Comparison of ENCODE assay signal across 8 cellular contexts in the genomic region with DNA sequence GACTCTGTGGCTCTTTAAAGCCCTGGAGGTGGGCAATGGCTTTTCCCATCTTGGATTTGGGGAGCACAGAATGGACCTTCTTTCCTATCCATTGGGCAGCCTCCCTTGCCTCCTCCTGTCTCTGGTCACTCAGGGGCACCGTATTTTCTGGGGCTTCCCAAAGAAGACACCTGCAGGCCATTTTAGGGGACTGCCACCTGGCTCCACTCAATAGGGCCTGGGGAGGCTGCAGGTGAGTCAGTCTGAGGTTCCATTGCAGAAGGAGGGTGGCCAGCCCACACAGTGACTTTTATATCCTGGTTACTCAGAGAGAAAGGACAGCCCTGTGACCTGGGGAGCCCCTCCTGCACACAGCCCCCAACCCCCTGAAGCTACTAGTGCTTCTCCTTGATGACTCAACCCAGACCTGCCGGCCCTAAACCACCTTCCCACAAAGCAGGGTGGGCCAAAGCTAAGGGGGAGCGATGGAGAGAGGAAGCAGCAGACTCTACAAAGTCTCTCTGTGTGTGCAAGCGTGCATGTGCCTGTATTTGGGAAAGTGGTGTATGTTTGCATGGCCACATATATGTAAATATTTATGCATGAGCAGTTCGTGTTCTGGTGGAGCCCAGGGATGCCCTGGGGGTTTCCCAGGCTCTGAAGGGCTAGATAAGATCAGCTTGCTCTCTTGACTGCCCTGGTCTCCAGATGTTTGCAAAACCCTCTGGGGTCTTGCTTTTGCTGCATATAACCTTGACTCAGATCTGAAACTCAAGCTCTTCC. TPM values are rescaled to one million over a fixed set of nuclear protein-coding genes. Genes with fewer than 3 reads are reported as not detected.
DNase-seq lines count a peak whose midpoint lies in the region; ATAC-seq and TF ChIP-seq lines count a peak whose summit lies in the region.

No MANE protein-coding gene starts in this region.

- POLR2A ChIA-PET in GM10248 (lab: Yijun Ruan, JAX): interaction anchor here (0.8 to 1.0 kb wide), 3 partner anchors 36 to 39 kb away, joined by 3 to 4 read pairs (median 4); no protein-coding TSS in a partner anchor

- intact Hi-C loops in ascending aorta (cut with DNase I): no loop called here
- intact Hi-C loops in vagina (cut with DNase I): no loop called here

- no peaks in the 10 kb centered on the region for H3K27me3 ChIP-seq in ascending aorta
- H3K27me3 ChIP-seq in vagina: no peaks in the 10 kb centered on the region

- H3K27ac ChIP-seq in ascending aorta: peak overlapping the region; percentile 72 to 94
- no peak overlapping the region for H3K27ac ChIP-seq in vagina

- no peak for TF ChIP-seq POLR2A in vagina (IDR thresholded peaks at IDR 0.05)

- H3K4me3 ChIP-seq in ascending aorta (peak overlapping the region in 1 of 2 donors; percentile 23), vagina (no peak overlapping the region)

- H3K4me1 ChIP-seq in ascending aorta (peaks cover 10 to 43% of the 10 kb centered on the region in 2 donors), vagina (peaks cover 42% of the 10 kb centered on the region)

- CTCF ChIA-PET in GM10248 (lab: Yijun Ruan, JAX): interaction anchor here (0.7 to 10.2 kb wide), 16 partner anchors 9 to 145 kb away, joined by 3 to 87 read pairs (median 4); partner anchors contain the start of gene CCL17

- DNase-seq in GM10248 (ENCODE audit: extremely low spot score): peak; percentile 86
- no peak for DNase-seq in ascending aorta (ENCODE audit: low spot score in 2 of 2)
- DNase-seq in stimulated activated CD4-positive, alpha-beta T cell treated with anti-CD3 and anti-CD28 coated beads, Interleukin-4, amount 100 ng/mL, for 1 hour: peak; percentile 17
- DNase-seq in NCI-H1436 treated with DMSO at 0.1 percent for 48 hours (lab: John Stamatoyannopoulos, UW): no peak
- DNase-seq in vagina (ENCODE audit: extremely low spot score in 2 of 2): no peak
- no peak for DNase-seq in HuH-7.5 (ENCODE audit: low spot score)

- H3K36me3 ChIP-seq in ascending aorta (peaks cover 21 to 24% of the 10 kb centered on the region in 2 donors), vagina (no peaks in the 10 kb centered on the region)

- peak; percentile 59 for ATAC-seq in GM19467 (IDR thresholded peaks at IDR 0.05; ENCODE audit: unreplicated experiment)
- peak; percentile 70 for ATAC-seq in HG03460 (IDR thresholded peaks at IDR 0.05; ENCODE audit: unreplicated experiment)

- no peak for TF ChIP-seq CTCF in GM10248 (IDR thresholded peaks at IDR 0.05; ENCODE audit: control extremely low read depth, extremely low read depth, low read depth, missing control alignments)
- TF ChIP-seq CTCF in ascending aorta (IDR thresholded peaks at IDR 0.05): no peak
- TF ChIP-seq CTCF in vagina (IDR thresholded peaks at IDR 0.05): no peak

- H3K9me3 ChIP-seq in ascending aorta (no peaks in the 10 kb centered on the region), vagina (no peaks in the 10 kb centered on the region)

RNA-seq across cellular contexts. Expression of gene CX3CL1, which starts 5.0 kb away (rescaled TPM):
- total RNA-seq in ascending aorta: 251 TPM
- total RNA-seq in vagina: 24.8 TPM

RNA-seq across cellular contexts. Expression of gene CCL22, which starts 18.7 kb away (rescaled TPM):
- not detected for total RNA-seq in ascending aorta
- total RNA-seq in vagina: 0.49 TPM

RNA-seq across cellular contexts. Expression of gene CCL17, which starts 27.3 kb away (rescaled TPM):
- total RNA-seq in ascending aorta (not detected), vagina (not detected)

Comparison
In these comparisons a context has a peak if more than half of its experiments do, and no peak if none do; other contexts are left out.
1. DNase-seq: peak in GM10248 (single experiment) and stimulated activated CD4-positive, alpha-beta T cell treated with anti-CD3 and anti-CD28 coated beads, Interleukin-4, amount 100 ng/mL, for 1 hour (single experiment); none in ascending aorta (0 of 2), NCI-H1436 treated with DMSO at 0.1 percent for 48 hours (single experiment), vagina (0 of 2) and HuH-7.5 (single experiment).